ENCODE assay signal across 8 cellular contexts in genomic region chr19:35546532-35546931, GRCh38. TPM values are rescaled to one million over a fixed set of nuclear protein-coding genes. Genes with fewer than 3 reads are reported as not detected.
DNase-seq lines count a peak whose midpoint lies in the region; ATAC-seq, FAIRE-seq and TF ChIP-seq lines count a peak whose summit lies in the region.

No MANE protein-coding gene starts in this region.

- H3K27me3 ChIP-seq in GM12878 (replicated peaks in 1 of 2; ENCODE audit: control insufficient read depth in 2 of 2, insufficient read depth in 2 of 2, low read length in 1 of 2), result no peaks in the 10 kb centered on the region
- H3K27me3 ChIP-seq in mucosa of stomach (ENCODE audit: control insufficient read depth, insufficient read depth, low read length), result no peaks in the 10 kb centered on the region

- H3K9ac ChIP-seq in GM12878 (ENCODE audit: control insufficient read depth, insufficient read depth, low read length) (peak overlapping the region; percentile 97), mucosa of stomach (ENCODE audit: low read length) (peak overlapping the region; percentile 90)

- ATAC-seq in A549 (no peak), GM12878 (no peak), HG03280 (IDR thresholded peaks at IDR 0.05; ENCODE audit: unreplicated experiment) (no peak), HG03469 (IDR thresholded peaks at IDR 0.05; ENCODE audit: unreplicated experiment) (no peak)

- RAD21 ChIA-PET in GM12878 (lab: Charles Lee; ENCODE audit: unreplicated experiment), result interaction anchor here (1.4 kb wide), 1 partner anchor 36 kb away, joined by 3 read pairs; no protein-coding TSS in a partner anchor

- in situ Hi-C loops in GM12878 (cut with MboI), result no loop called here

- peak overlapping the region; percentile 85 for H3K4me2 ChIP-seq in A549
- H3K4me2 ChIP-seq in GM12878 (ENCODE audit: control insufficient read depth, insufficient read depth), result peak overlapping the region; percentile 91

- no peak for FAIRE-seq in A549 (lab: Jason Lieb, UNC)
- FAIRE-seq in GM12878 (lab: Jason Lieb, UNC), result no peak

- H3K9me3 ChIP-seq in A549 (no peaks in the 10 kb centered on the region), GM12878 (replicated peaks; ENCODE audit: control insufficient read depth, insufficient read depth, low read length) (no peaks in the 10 kb centered on the region), mucosa of stomach (ENCODE audit: control insufficient read depth, low read length) (no peaks in the 10 kb centered on the region)

- peaks cover 14% of the 10 kb centered on the region for H3K4me1 ChIP-seq in A549
- peaks cover 17% of the 10 kb centered on the region for H3K4me1 ChIP-seq in GM12878 (ENCODE audit: control insufficient read depth, insufficient read depth, low read length)
- H3K4me1 ChIP-seq in mucosa of stomach (ENCODE audit: control insufficient read depth, insufficient read depth, low read length), result peaks cover 18% of the 10 kb centered on the region

- H3K4me3 ChIP-seq in A549, result peak overlapping the region; percentile 86
- H3K4me3 ChIP-seq in HFF-Myc (replicated peaks; ENCODE audit: low read depth, low read length), result peak overlapping the region; percentile 96
- peak overlapping the region; percentile 77 for H3K4me3 ChIP-seq in GM12878
- peak overlapping the region; percentile 92 for H3K4me3 ChIP-seq in mucosa of stomach (ENCODE audit: low read length)

- TF ChIP-seq POLR2A in A549 (IDR thresholded peaks at IDR 0.05; ENCODE audit: low read length) (no peak), GM12878 (IDR thresholded peaks at IDR 0.05; ENCODE audit: low read depth, low read length) (no peak)

- DNase-seq in A549 (ENCODE audit: low read depth in 1 of 2, low spot score in 1 of 2) (no peak), HFF-Myc (ENCODE audit: extremely low read depth, low read depth) (no peak), GM12878 (ENCODE audit: low read depth, low spot score) (no peak), COLO829 (ENCODE audit: low spot score) (no peak)
- DNase-seq in stimulated activated CD4-positive, alpha-beta T cell treated with anti-CD3 and anti-CD28 coated beads, Interleukin-2, amount 100 ng/mL, for 48 hours, result no peak

- TF ChIP-seq RAD21 in A549 (conservative IDR thresholded peaks at IDR 0.05 in 1 of 2, IDR thresholded peaks at IDR 0.05 in 1 of 2) (no peak), GM12878 (IDR thresholded peaks at IDR 0.05; ENCODE audit: insufficient read depth, low read depth, low read length) (no peak)

- CTCF ChIA-PET in A549 (lab: Yijun Ruan, JAX) (interaction anchor here (1.8 to 5.1 kb wide), 8 partner anchors 12 to 147 kb away, joined by 4 to 81 read pairs (median 22); partner anchors contain the start of gene DMKN), GM12878 (lab: Yijun Ruan, JAX) (interaction anchor here (0.6 to 4.7 kb wide), 5 partner anchors 17 to 384 kb away, joined by 3 to 63 read pairs (median 19); partner anchors contain the start of gene ATP4A)

- no peak for TF ChIP-seq CTCF in A549 (IDR thresholded peaks at IDR 0.05)
- no peak for TF ChIP-seq CTCF in HFF-Myc (IDR thresholded peaks at IDR 0.05; ENCODE audit: low read depth, low read length, missing control alignments)
- TF ChIP-seq CTCF in GM12878 (IDR thresholded peaks at IDR 0.05 in 2 of 3, conservative IDR thresholded peaks at IDR 0.05 in 1 of 3; ENCODE audit: control insufficient read depth in 2 of 3, extremely low read depth in 1 of 3, insufficient read depth in 1 of 3, low read depth in 3 of 3, low read length in 3 of 3), result no peak

- BruUV-seq in GM12878 (replicated peaks; lab: Mats Ljungman, UMichigan), result TSS peak; percentile 77

- H3K27ac ChIP-seq in A549 (peak overlapping the region; percentile 88 to 93), GM12878 (ENCODE audit: control insufficient read depth, insufficient read depth) (peak overlapping the region; percentile 86)

- TF ChIP-seq EP300 in A549 (IDR thresholded peaks at IDR 0.05) (no peak), GM12878 (IDR thresholded peaks at IDR 0.05; ENCODE audit: borderline replicate concordance in 1 of 2, control insufficient read depth in 1 of 2, low read depth in 2 of 2, low read length in 2 of 2) (no peak)

- H3K36me3 ChIP-seq in GM12878 (ENCODE audit: control insufficient read depth in 2 of 2, insufficient read depth in 2 of 2, low read length in 1 of 2), result peaks cover 0 to 2% of the 10 kb centered on the region in 2 experiments; a peak in 2 of 4 replicates
- H3K36me3 ChIP-seq in mucosa of stomach (ENCODE audit: control insufficient read depth, insufficient read depth, low read length), result no peaks in the 10 kb centered on the region

- no peaks in the 10 kb centered on the region for H4K20me1 ChIP-seq in GM12878 (ENCODE audit: control insufficient read depth, insufficient read depth)

- SMC1A ChIA-PET in GM12878 (lab: Charles Lee; ENCODE audit: uncharacterized antibody, unreplicated experiment), result interaction anchor here (0.5 kb wide), 1 partner anchor 193 kb away, joined by 3 read pairs; no protein-coding TSS in a partner anchor

- POLR2A ChIA-PET in A549 (lab: Yijun Ruan, JAX) (no interaction called here), GM12878 (lab: Charles Lee) (interaction anchor here (1.0 kb wide), 1 partner anchor 102 kb away, joined by 3 read pairs; the partner anchor contains the start of gene COX6B1)

- H2AFZ ChIP-seq in GM12878 (ENCODE audit: control insufficient read depth, low read depth, low read length), result 0 out of 2 replicates have a peak overlapping the region, but pooled peaks have one; percentile 28

- 76% methylated on average over 8 of the region's 8 CpGs for WGBS in A549 (ENCODE audit: missing lambda C conversion rate)
- WGBS in GM12878 (ENCODE audit: insufficient coverage, insufficient replicate concordance, low lambda C conversion rate, missing lambda C conversion rate), result 72% methylated on average over 8 of the region's 8 CpGs

- peaks cover 18% of the 10 kb centered on the region for H3K79me2 ChIP-seq in GM12878 (ENCODE audit: control insufficient read depth, insufficient read depth, low read length)

- intact Hi-C loops in GM12878 (cut with micrococcal nuclease; ENCODE audit: unreplicated experiment), result loop anchor here (5.0 kb wide), 2 partner anchors 66 to 386 kb away; partner anchors contain the start of gene HAUS5

RNA-seq across cellular contexts. Expression of gene TMEM147, which starts 1.1 kb away (rescaled TPM):
- polyA plus RNA-seq in A549 (2011; rRNA removed) (335 and 446 TPM in 2 replicates), A549 (2017; fragmentation: RNase III; extraction: RNeasy Plus Mini Kit Qiagen cat#74134 plus additional on column Dnase treatment) (257 to 282 TPM (median 257 TPM) in 3 replicates), GM12878 (2011; rRNA removed) (47.2 and 84.8 TPM in 2 replicates), GM12878 (2014; fragmentation: Illumina TruSeq; extraction: Trizol) (69.3 and 71.8 TPM in 2 replicates), GM12878 (2014; fragmentation: Nextera tagmentation; extraction: Ambion mirVana) (10 to 100 TPM; 53.4 to 65.3 TPM), GM12878 (2014; rRNA removed) (119 and 131 TPM in 2 replicates), GM12878 (2016; fragmentation: Nextera tagmentation; extraction: Ambion mirVana) (100 to 1,000 TPM; 134 to 145 TPM)
- 741 and 749 TPM in 2 replicates for polyA plus RNA-seq in A549 (2012; cell fraction: cytosol; rRNA removed)
- 488 and 490 TPM in 2 replicates for polyA plus RNA-seq in A549 (2012; cell fraction: nucleus; rRNA removed)
- polyA minus RNA-seq in A549 (2011; rRNA and poly(A)+ RNA removed), result 346 and 499 TPM in 2 replicates
- 29.3 and 30.3 TPM in 2 replicates for total RNA-seq in GM12878 (2013; cell fraction: nucleolus; rRNA removed)
- total RNA-seq in GM12878 (2014; rRNA removed) (96.9 and 106 TPM in 2 replicates), GM12878 (2014; rRNA removed; fragmentation: Illumina TruSeq; extraction: Trizol) (54.7 and 55.2 TPM in 2 replicates), GM12878 (2021) (69.7 and 73.8 TPM in 2 replicates)
- 63.1 TPM for polyA plus RNA-seq in GM12878 (2011; ENCODE audit: low read depth)
- polyA plus RNA-seq in GM12878 (2011; cell fraction: cytosol; rRNA removed), result 121 and 147 TPM in 2 replicates
- 70.7 and 89.4 TPM in 2 replicates for polyA plus RNA-seq in GM12878 (2011; cell fraction: nucleus; rRNA removed)
- 65.4 and 71.1 TPM in 2 replicates for polyA plus RNA-seq in GM12878 (2012)
- 120 and 127 TPM in 2 replicates for polyA minus RNA-seq in GM12878 (2011; rRNA and poly(A)+ RNA removed)
- polyA minus RNA-seq in GM12878 (2011; cell fraction: cytosol; rRNA and poly(A)+ RNA removed), result 29.3 and 32.1 TPM in 2 replicates
- polyA minus RNA-seq in GM12878 (2011; cell fraction: nucleus; rRNA and poly(A)+ RNA removed), result 18.0 and 28.3 TPM in 2 replicates

RNA-seq across cellular contexts. Expression of gene GAPDHS, which starts 13.3 kb away (rescaled TPM):
- polyA plus RNA-seq in A549 (2011; rRNA removed), result not detected in 2 replicates
- polyA plus RNA-seq in A549 (2012; cell fraction: cytosol; rRNA removed), result 0.03 TPM in 1 of 2 replicates, not detected in the other
- polyA plus RNA-seq in A549 (2012; cell fraction: nucleus; rRNA removed), result not detected in 2 replicates
- not detected in 3 replicates for polyA plus RNA-seq in A549 (2017; fragmentation: RNase III; extraction: RNeasy Plus Mini Kit Qiagen cat#74134 plus additional on column Dnase treatment)
- polyA minus RNA-seq in A549 (2011; rRNA and poly(A)+ RNA removed), result not detected in 2 replicates
- not detected in 2 replicates for total RNA-seq in GM12878 (2013; cell fraction: nucleolus; rRNA removed)
- not detected in 2 replicates for total RNA-seq in GM12878 (2014; rRNA removed)
- total RNA-seq in GM12878 (2014; rRNA removed; fragmentation: Illumina TruSeq; extraction: Trizol), result not detected in 2 replicates
- not detected in 2 replicates for total RNA-seq in GM12878 (2021)
- polyA plus RNA-seq in GM12878 (2011; ENCODE audit: low read depth), result not detected
- polyA plus RNA-seq in GM12878 (2011; rRNA removed), result 0.08 TPM in 1 of 2 replicates, not detected in the other
- polyA plus RNA-seq in GM12878 (2011; cell fraction: cytosol; rRNA removed), result 0.06 and 0.07 TPM in 2 replicates
- polyA plus RNA-seq in GM12878 (2011; cell fraction: nucleus; rRNA removed), result not detected in 2 replicates
- not detected in 2 replicates for polyA plus RNA-seq in GM12878 (2012)
- polyA plus RNA-seq in GM12878 (2014; fragmentation: Illumina TruSeq; extraction: Trizol), result not detected in 2 replicates
- polyA plus RNA-seq in GM12878 (2014; fragmentation: Nextera tagmentation; extraction: Ambion mirVana), result not detected
- polyA plus RNA-seq in GM12878 (2014; rRNA removed), result not detected in 2 replicates
- not detected for polyA plus RNA-seq in GM12878 (2016; fragmentation: Nextera tagmentation; extraction: Ambion mirVana)
- not detected in 2 replicates for polyA minus RNA-seq in GM12878 (2011; rRNA and poly(A)+ RNA removed)
- not detected in 2 replicates for polyA minus RNA-seq in GM12878 (2011; cell fraction: cytosol; rRNA and poly(A)+ RNA removed)
- polyA minus RNA-seq in GM12878 (2011; cell fraction: nucleus; rRNA and poly(A)+ RNA removed), result not detected in 2 replicates

RNA-seq across cellular contexts. Expression of gene ATP4A, which starts 16.9 kb away (rescaled TPM):
- not detected in 2 replicates for polyA plus RNA-seq in A549 (2011; rRNA removed)
- 0.03 TPM in 1 of 2 replicates, not detected in the other for polyA plus RNA-seq in A549 (2012; cell fraction: cytosol; rRNA removed)
- 0.11 and 0.16 TPM in 2 replicates for polyA plus RNA-seq in A549 (2012; cell fraction: nucleus; rRNA removed)
- polyA plus RNA-seq in A549 (2017; fragmentation: RNase III; extraction: RNeasy Plus Mini Kit Qiagen cat#74134 plus additional on column Dnase treatment), result 0.05 TPM in 1 of 3 replicates, not detected in the others
- not detected in 2 replicates for polyA minus RNA-seq in A549 (2011; rRNA and poly(A)+ RNA removed)
- total RNA-seq in GM12878 (2013; cell fraction: nucleolus; rRNA removed), result 5.0 and 5.2 TPM in 2 replicates
- total RNA-seq in GM12878 (2014; rRNA removed), result 0.11 TPM in 2 replicates
- total RNA-seq in GM12878 (2014; rRNA removed; fragmentation: Illumina TruSeq; extraction: Trizol), result not detected in 2 replicates
- 0.16 and 0.18 TPM in 2 replicates for total RNA-seq in GM12878 (2021)
- 1.3 TPM for polyA plus RNA-seq in GM12878 (2011; ENCODE audit: low read depth)
- 0.69 and 1.5 TPM in 2 replicates for polyA plus RNA-seq in GM12878 (2011; rRNA removed)
- polyA plus RNA-seq in GM12878 (2011; cell fraction: cytosol; rRNA removed), result 1.2 and 3.4 TPM in 2 replicates
- polyA plus RNA-seq in GM12878 (2011; cell fraction: nucleus; rRNA removed), result 34.3 and 44.4 TPM in 2 replicates
- polyA plus RNA-seq in GM12878 (2012), result 2.2 and 2.3 TPM in 2 replicates
- 0.03 and 0.11 TPM in 2 replicates for polyA plus RNA-seq in GM12878 (2014; fragmentation: Illumina TruSeq; extraction: Trizol)
- under 1 TPM in 1 of 2 experiments, not detected in 1; 0.04 TPM for polyA plus RNA-seq in GM12878 (2014; fragmentation: Nextera tagmentation; extraction: Ambion mirVana)
- polyA plus RNA-seq in GM12878 (2014; rRNA removed), result 0.09 and 0.20 TPM in 2 replicates
- under 1 TPM in 1 of 2 experiments, not detected in 1; 0.13 TPM for polyA plus RNA-seq in GM12878 (2016; fragmentation: Nextera tagmentation; extraction: Ambion mirVana)
- polyA minus RNA-seq in GM12878 (2011; rRNA and poly(A)+ RNA removed), result 0.88 and 0.93 TPM in 2 replicates
- not detected in 2 replicates for polyA minus RNA-seq in GM12878 (2011; cell fraction: cytosol; rRNA and poly(A)+ RNA removed)
- polyA minus RNA-seq in GM12878 (2011; cell fraction: nucleus; rRNA and poly(A)+ RNA removed), result 1.7 and 2.1 TPM in 2 replicates

RNA-seq across cellular contexts. Expression of gene SBSN, which starts 18.4 kb away (rescaled TPM):
- polyA plus RNA-seq in A549 (2011; rRNA removed) (0.28 TPM in 2 replicates), A549 (2017; fragmentation: RNase III; extraction: RNeasy Plus Mini Kit Qiagen cat#74134 plus additional on column Dnase treatment) (0.67 to 1.1 TPM (median 0.89 TPM) in 3 replicates), GM12878 (2011; rRNA removed) (not detected in 2 replicates), GM12878 (2014; fragmentation: Illumina TruSeq; extraction: Trizol) (not detected in 2 replicates), GM12878 (2014; fragmentation: Nextera tagmentation; extraction: Ambion mirVana) (not detected), GM12878 (2014; rRNA removed) (0.09 TPM in 1 of 2 replicates, not detected in the other), GM12878 (2016; fragmentation: Nextera tagmentation; extraction: Ambion mirVana) (not detected)
- polyA plus RNA-seq in A549 (2012; cell fraction: cytosol; rRNA removed), result 0.21 and 0.57 TPM in 2 replicates
- polyA plus RNA-seq in A549 (2012; cell fraction: nucleus; rRNA removed), result 0.18 and 0.44 TPM in 2 replicates
- polyA minus RNA-seq in A549 (2011; rRNA and poly(A)+ RNA removed), result 0.25 and 0.39 TPM in 2 replicates
- total RNA-seq in GM12878 (2013; cell fraction: nucleolus; rRNA removed), result 0.19 TPM in 1 of 2 replicates, not detected in the other
- total RNA-seq in GM12878 (2014; rRNA removed) (not detected in 2 replicates), GM12878 (2014; rRNA removed; fragmentation: Illumina TruSeq; extraction: Trizol) (not detected in 2 replicates), GM12878 (2021) (not detected in 2 replicates)
- polyA plus RNA-seq in GM12878 (2011; ENCODE audit: low read depth), result not detected
- polyA plus RNA-seq in GM12878 (2011; cell fraction: cytosol; rRNA removed), result not detected in 2 replicates
- 0.25 TPM in 1 of 2 replicates, not detected in the other for polyA plus RNA-seq in GM12878 (2011; cell fraction: nucleus; rRNA removed)
- 0.18 and 0.32 TPM in 2 replicates for polyA plus RNA-seq in GM12878 (2012)
- not detected in 2 replicates for polyA minus RNA-seq in GM12878 (2011; rRNA and poly(A)+ RNA removed)
- not detected in 2 replicates for polyA minus RNA-seq in GM12878 (2011; cell fraction: cytosol; rRNA and poly(A)+ RNA removed)
- polyA minus RNA-seq in GM12878 (2011; cell fraction: nucleus; rRNA and poly(A)+ RNA removed), result not detected in 2 replicates

RNA-seq across cellular contexts. Expression of gene DMKN, which starts 33.1 kb away (rescaled TPM):
- polyA plus RNA-seq in A549 (2011; rRNA removed) (18.0 and 21.5 TPM in 2 replicates), A549 (2017; fragmentation: RNase III; extraction: RNeasy Plus Mini Kit Qiagen cat#74134 plus additional on column Dnase treatment) (37.0 to 41.6 TPM (median 40.6 TPM) in 3 replicates), GM12878 (2011; rRNA removed) (60.7 and 72.5 TPM in 2 replicates), GM12878 (2014; fragmentation: Illumina TruSeq; extraction: Trizol) (90.7 and 102 TPM in 2 replicates), GM12878 (2014; fragmentation: Nextera tagmentation; extraction: Ambion mirVana) (10 to 100 TPM; 36.4 to 43.3 TPM), GM12878 (2014; rRNA removed) (87.8 and 114 TPM in 2 replicates), GM12878 (2016; fragmentation: Nextera tagmentation; extraction: Ambion mirVana) (10 to 100 TPM; 57.8 to 65.9 TPM)
- 5.7 and 7.9 TPM in 2 replicates for polyA plus RNA-seq in A549 (2012; cell fraction: cytosol; rRNA removed)
- polyA plus RNA-seq in A549 (2012; cell fraction: nucleus; rRNA removed), result 5.5 and 8.3 TPM in 2 replicates
- polyA minus RNA-seq in A549 (2011; rRNA and poly(A)+ RNA removed), result 8.1 and 12.2 TPM in 2 replicates
- 230 and 233 TPM in 2 replicates for total RNA-seq in GM12878 (2013; cell fraction: nucleolus; rRNA removed)
- total RNA-seq in GM12878 (2014; rRNA removed) (59.5 and 68.0 TPM in 2 replicates), GM12878 (2014; rRNA removed; fragmentation: Illumina TruSeq; extraction: Trizol) (52.6 and 61.3 TPM in 2 replicates), GM12878 (2021) (57.8 and 64.9 TPM in 2 replicates)
- polyA plus RNA-seq in GM12878 (2011; ENCODE audit: low read depth), result 52.3 TPM
- 78.7 and 92.1 TPM in 2 replicates for polyA plus RNA-seq in GM12878 (2011; cell fraction: cytosol; rRNA removed)
- 118 and 167 TPM in 2 replicates for polyA plus RNA-seq in GM12878 (2011; cell fraction: nucleus; rRNA removed)
- 23.7 and 29.9 TPM in 2 replicates for polyA plus RNA-seq in GM12878 (2012)
- 16.8 and 29.2 TPM in 2 replicates for polyA minus RNA-seq in GM12878 (2011; rRNA and poly(A)+ RNA removed)
- 10.3 and 13.2 TPM in 2 replicates for polyA minus RNA-seq in GM12878 (2011; cell fraction: cytosol; rRNA and poly(A)+ RNA removed)
- 28.0 and 32.9 TPM in 2 replicates for polyA minus RNA-seq in GM12878 (2011; cell fraction: nucleus; rRNA and poly(A)+ RNA removed)
